6 cellular contexts compared by ENCODE assay signal in the genomic region with DNA sequence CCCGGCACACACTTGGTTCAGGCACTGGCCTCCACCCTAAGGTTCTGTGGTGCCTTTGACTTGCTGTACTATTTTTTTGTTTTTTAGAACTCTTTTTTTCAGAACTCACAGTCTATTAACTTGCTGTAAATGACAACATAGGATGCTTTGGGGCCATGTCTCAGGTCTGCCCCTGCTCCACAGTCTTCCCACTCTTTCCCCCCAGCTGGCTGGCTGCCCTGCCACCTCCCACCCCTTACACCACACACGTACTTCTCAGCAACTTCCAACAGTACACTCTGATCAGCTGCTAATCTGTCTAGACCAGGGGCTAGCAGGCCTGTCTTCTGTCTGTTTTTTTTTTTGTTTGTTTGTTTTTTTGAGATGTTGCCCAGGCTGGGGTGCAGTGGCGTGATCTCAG. TPM values are rescaled to one million over a fixed set of nuclear protein-coding genes. Genes with fewer than 3 reads are reported as not detected.
"Had no signal": no experiment of that assay in that cellular context is flagged by ENCODE, and none has a peak within 500 bp of the region (broad histone marks: within the 10 kb centered on the region; RNA-seq: fewer than 3 reads in every experiment).

No MANE protein-coding gene starts in this region.

- H3K9me3 Mint-ChIP-seq: GM23338 had no signal

- H3K4me2 ChIP-seq: GM23338 had no signal

- ATAC-seq: GM23338, HCT116, K562 had no signal

- H3K4me3 Mint-ChIP-seq: GM23338 had no signal

- H3K4me1 Mint-ChIP-seq: GM23338 had no signal

- H3K9me3 ChIP-seq: HAP-1 had no signal

- H3K4me3 ChIP-seq: GM23338, HAP-1, K562 had no signal

- H3K4me1 ChIP-seq: HAP-1 had no signal

- DNase-seq: IMR-90, KG1 had no signal

- H2AFZ ChIP-seq: GM23338 had no signal

- H3K27ac Mint-ChIP-seq: GM23338 had no signal

RNA-seq across cellular contexts. Expression of gene CALR3, which starts 8.3 kb away (rescaled TPM):
- total RNA-seq: IMR-90 had no signal
- polyA plus RNA-seq: IMR-90 had no signal
